In genomic region chr1:8061210-8061609, GRCh38 we compare ENCODE assay signal across 10 cellular contexts. TPM values are rescaled to one million over a fixed set of nuclear protein-coding genes. Genes with fewer than 3 reads are reported as not detected.
DNase-seq lines count a peak whose midpoint lies in the region; ATAC-seq and TF ChIP-seq lines count a peak whose summit lies in the region.
"Had no signal": no experiment of that assay in that cellular context is flagged by ENCODE, and none has a peak within 500 bp of the region (broad histone marks: within the 10 kb centered on the region; RNA-seq: fewer than 3 reads in every experiment).

No MANE protein-coding gene starts in this region.

- in situ Hi-C loops in T47D (cut with HindIII; ENCODE audit: low pct_unique_long_range_greater_than_20kb, low sequenced_read_pairs): no loop called here

- H3K27me3 ChIP-seq in upper lobe of left lung: no peaks in the 10 kb centered on the region

- no peaks in the 10 kb centered on the region for H3K9me3 ChIP-seq in upper lobe of left lung

- ATAC-seq in upper lobe of left lung (ENCODE audit: low FRiP score in 2 of 2) (peak; percentile 89), HG03280 (IDR thresholded peaks at IDR 0.05; ENCODE audit: unreplicated experiment) (no peak), HG03039 (IDR thresholded peaks at IDR 0.05; ENCODE audit: unreplicated experiment) (no peak)

- TF ChIP-seq POLR2A in upper lobe of left lung (IDR thresholded peaks at IDR 0.05): no peak

- H3K36me3 ChIP-seq in upper lobe of left lung: no peaks in the 10 kb centered on the region

- H3K27ac ChIP-seq in upper lobe of left lung: peak overlapping the region; percentile 21 to 74 (median 59)

- peak; percentile 5 for DNase-seq in NCI-H2029 (lab: John Stamatoyannopoulos, UW)
- DNase-seq in NCI-H2029 treated with DMSO at 0.1 percent for 48 hours (lab: John Stamatoyannopoulos, UW): no peak
- DNase-seq in T47D (ENCODE audit: low read depth in 1 of 2, low spot score in 1 of 2): peak; percentile 58 to 96
- DNase-seq in left kidney (ENCODE audit: low read depth, low spot score): peak; percentile 32
- peak in 1 of 2 donors; percentile 63 for DNase-seq in upper lobe of left lung
- DNase-seq in Kasumi-1 (lab: John Stamatoyannopoulos, UW): no peak
- DNase-seq: AML-193, KBM-7 had no signal

- TF ChIP-seq EP300 in upper lobe of left lung (IDR thresholded peaks at IDR 0.05): peak in 2 of 4 donors; percentile 50 to 89

- no peak for TF ChIP-seq CTCF in upper lobe of left lung (IDR thresholded peaks at IDR 0.05)

- peaks cover 0 to 27% (median 12%) of the 10 kb centered on the region in 4 donors for H3K4me1 ChIP-seq in upper lobe of left lung

- H3K4me3 ChIP-seq in upper lobe of left lung: no peak overlapping the region

RNA-seq across cellular contexts. Expression of gene ERRFI1, which starts 35.1 kb away (rescaled TPM):
- 100 to 1,000 TPM in 1 of 6 donors, 10 to 100 TPM in 5; 30.4 to 164 (median 84.6) TPM for total RNA-seq in upper lobe of left lung

Comparison
In these comparisons a context has a peak if more than half of its experiments do, and no peak if none do; other contexts are left out.
1. DNase-seq: peak in NCI-H2029 (single experiment), T47D (2 of 2) and left kidney (single experiment); none in NCI-H2029 treated with DMSO at 0.1 percent for 48 hours (single experiment) and Kasumi-1 (0 of 2).
2. ATAC-seq: peak in upper lobe of left lung (2 of 2); none in HG03280 (single experiment) and HG03039 (single experiment).